Comparison of ENCODE assay signal across 14 cellular contexts in the genomic region with DNA sequence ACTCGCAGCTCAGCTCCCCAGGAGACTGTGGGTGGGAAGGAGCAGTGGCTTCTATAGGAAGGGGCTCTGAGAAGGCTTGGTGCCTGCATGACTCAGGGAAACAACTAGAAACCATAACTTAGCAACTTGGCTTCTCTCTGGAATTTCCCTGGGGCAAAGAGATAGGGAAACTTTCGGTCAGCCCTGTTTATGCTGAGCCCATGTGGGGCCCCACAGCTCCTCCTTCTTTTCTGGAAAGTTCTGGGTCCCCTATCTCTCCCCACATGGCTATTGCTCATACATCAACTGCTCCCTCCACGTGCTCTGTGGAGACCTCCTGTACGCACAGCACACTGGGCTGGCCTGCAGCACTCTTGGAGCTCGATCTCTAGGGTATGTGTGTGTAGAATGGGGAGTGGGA. TPM values are rescaled to one million over a fixed set of nuclear protein-coding genes. Genes with fewer than 3 reads are reported as not detected.
DNase-seq lines count a peak whose midpoint lies in the region; ATAC-seq and TF ChIP-seq lines count a peak whose summit lies in the region.
"Had no signal": no experiment of that assay in that cellular context is flagged by ENCODE, and none has a peak within 500 bp of the region (broad histone marks: within the 10 kb centered on the region; RNA-seq: fewer than 3 reads in every experiment).

No MANE protein-coding gene starts in this region.

- H3K27ac ChIP-seq in A673 (ENCODE audit: low read depth, low read length, poor library complexity, severe bottlenecking), result no peak overlapping the region
- H3K27ac ChIP-seq in left lung, result no peak overlapping the region
- peak overlapping the region in 29 of 59 donors; percentile 6 to 75 (median 46) for H3K27ac ChIP-seq in dorsolateral prefrontal cortex
- H3K27ac ChIP-seq: SK-N-MC had no signal

- peaks cover 12 to 16% of the 10 kb centered on the region in 2 donors for H3K27me3 Mint-ChIP-seq in natural killer cell treated with Interleukin-12 subunit alpha and Interleukin-12 subunit beta and Interleukin-15 and Interleukin-18, amount 100 ng/mL, for 72 hours

- no peak for TF ChIP-seq CTCF in A673 (conservative IDR thresholded peaks at IDR 0.05; ENCODE audit: low read depth, low read length)
- no peak for TF ChIP-seq CTCF in left lung (IDR thresholded peaks at IDR 0.05)
- no peak for TF ChIP-seq CTCF in dorsolateral prefrontal cortex (IDR thresholded peaks at IDR 0.05 in 54 of 56, conservative IDR thresholded peaks at IDR 0.05 in 2 of 56; ENCODE audit: low read depth in 1 of 56, partially characterized antibody in 56 of 56)

- H3K36me3 ChIP-seq in A673 (ENCODE audit: insufficient read depth, low read length, poor library complexity, severe bottlenecking) (no peaks in the 10 kb centered on the region), left lung (no peaks in the 10 kb centered on the region)

- H3K27me3 ChIP-seq in A673 (replicated peaks; ENCODE audit: insufficient read depth, low read depth, low read length, poor library complexity), result peaks cover 5% of the 10 kb centered on the region
- H3K27me3 ChIP-seq in left lung, result no peaks in the 10 kb centered on the region
- no peaks in the 10 kb centered on the region for H3K27me3 ChIP-seq in dorsolateral prefrontal cortex

- no TSS peak for BruUV-seq in A673 (replicated peaks; lab: Mats Ljungman, UMichigan)

- H3K9me3 Mint-ChIP-seq in natural killer cell treated with Interleukin-12 subunit alpha and Interleukin-12 subunit beta and Interleukin-15 and Interleukin-18, amount 100 ng/mL, for 72 hours, result no peaks in the 10 kb centered on the region

- H3K4me3 ChIP-seq in A673 (ENCODE audit: low read depth, low read length, poor library complexity, severe bottlenecking) (no peak overlapping the region), left lung (no peak overlapping the region), dorsolateral prefrontal cortex (no peak overlapping the region)
- H3K4me3 ChIP-seq: SK-N-MC had no signal

- ATAC-seq in left lung (peak; percentile 39), HG03135 (IDR thresholded peaks at IDR 0.05; ENCODE audit: unreplicated experiment) (no peak)
- ATAC-seq in natural killer cell treated with Interleukin-12 subunit alpha and Interleukin-12 subunit beta and Interleukin-15 and Interleukin-18, amount 100 ng/mL, for 72 hours, result no peak
- ATAC-seq: HepG2 had no signal

- intact Hi-C loops in A673 (cut with micrococcal nuclease; ENCODE audit: unreplicated experiment), result no loop called here
- intact Hi-C loops in left lung (cut with DNase I), result no loop called here
- intact Hi-C loops in dorsolateral prefrontal cortex (cut with DNase I), result no loop called here

- no peaks in the 10 kb centered on the region for H3K36me3 Mint-ChIP-seq in natural killer cell treated with Interleukin-12 subunit alpha and Interleukin-12 subunit beta and Interleukin-15 and Interleukin-18, amount 100 ng/mL, for 72 hours

- DNase-seq in A673 (ENCODE audit: low spot score), result peak; percentile 9
- DNase-seq in H4 (ENCODE audit: low spot score), result peak; percentile 59
- DNase-seq in astrocyte of the hippocampus (ENCODE audit: low read depth, low spot score), result peak; percentile 54
- no peak for DNase-seq in left lung
- DNase-seq in NCI-H2081 treated with DMSO at 0.1 percent for 48 hours (lab: John Stamatoyannopoulos, UW), result no peak
- DNase-seq in natural killer cell treated with Interleukin-12 subunit alpha and Interleukin-12 subunit beta and Interleukin-15 and Interleukin-18, amount 100 ng/mL, for 72 hours (ENCODE audit: low spot score), result no peak
- DNase-seq in dorsolateral prefrontal cortex, result no peak
- DNase-seq: activated CD8-positive, alpha-beta memory T cell treated with anti-CD3 and anti-CD28 coated beads, Interleukin-2, amount 50 U/mL, for 4 hours; Calu3; NCI-H2227 treated with DMSO at 0.1 percent for 48 hours had no signal

- H3K9me3 ChIP-seq in A673 (ENCODE audit: low read depth, low read length, poor library complexity, severe bottlenecking), result no peaks in the 10 kb centered on the region
- H3K9me3 ChIP-seq in left lung, result no peaks in the 10 kb centered on the region

- peaks cover 0 to 17% of the 10 kb centered on the region in 2 donors for H3K4me1 Mint-ChIP-seq in natural killer cell treated with Interleukin-12 subunit alpha and Interleukin-12 subunit beta and Interleukin-15 and Interleukin-18, amount 100 ng/mL, for 72 hours (ENCODE audit: low read depth in 2 of 2)

- H3K4me3 Mint-ChIP-seq in natural killer cell treated with Interleukin-12 subunit alpha and Interleukin-12 subunit beta and Interleukin-15 and Interleukin-18, amount 100 ng/mL, for 72 hours, result no peak overlapping the region

- POLR2A ChIA-PET in A673 (lab: Charles Lee; ENCODE audit: low non-redundant PET), result no interaction called here

- H3K27ac Mint-ChIP-seq in natural killer cell treated with Interleukin-12 subunit alpha and Interleukin-12 subunit beta and Interleukin-15 and Interleukin-18, amount 100 ng/mL, for 72 hours, result no peak overlapping the region
- H3K27ac Mint-ChIP-seq: progenitor cell of endocrine pancreas had no signal

- CTCF ChIA-PET in A673 (lab: Charles Lee), result no interaction called here

- no peaks in the 10 kb centered on the region for H3K4me1 ChIP-seq in A673 (ENCODE audit: insufficient read depth, low read length, poor library complexity, severe bottlenecking)
- no peaks in the 10 kb centered on the region for H3K4me1 ChIP-seq in left lung

RNA-seq across cellular contexts. Expression of gene PLEKHA6, which starts 39.3 kb away (rescaled TPM):
- total RNA-seq in A673 (2021), result 0.58 and 0.70 TPM in 2 replicates
- 1.2 and 3.4 TPM in 2 replicates for total RNA-seq in H4 (2014; rRNA removed; shearing (Covaris generic))
- 10 to 100 TPM in 1 of 2 donors, 1 to 10 TPM in 1; 5.1 to 14.0 TPM for total RNA-seq in left lung
- total RNA-seq in natural killer cell treated with Interleukin-12 subunit alpha and Interleukin-12 subunit beta and Interleukin-15 and Interleukin-18, amount 100 ng/mL, for 72 hours, result under 1 TPM; 0.17 to 0.89 TPM
- total RNA-seq in dorsolateral prefrontal cortex, result 100 to 1,000 TPM in 47 of 120 experiments, 10 to 100 TPM in 73; 49.5 to 154 (median 97.2) TPM

Comparison
In these comparisons a context has a peak if more than half of its experiments do, and no peak if none do; other contexts are left out.
1. DNase-seq: peak in A673 (single experiment), H4 (single experiment) and astrocyte of the hippocampus (single experiment); none in left lung (0 of 2), NCI-H2081 treated with DMSO at 0.1 percent for 48 hours (single experiment), natural killer cell treated with Interleukin-12 subunit alpha and Interleukin-12 subunit beta and Interleukin-15 and Interleukin-18, amount 100 ng/mL, for 72 hours (single experiment) and dorsolateral prefrontal cortex (0 of 10).